In the genomic region with DNA sequence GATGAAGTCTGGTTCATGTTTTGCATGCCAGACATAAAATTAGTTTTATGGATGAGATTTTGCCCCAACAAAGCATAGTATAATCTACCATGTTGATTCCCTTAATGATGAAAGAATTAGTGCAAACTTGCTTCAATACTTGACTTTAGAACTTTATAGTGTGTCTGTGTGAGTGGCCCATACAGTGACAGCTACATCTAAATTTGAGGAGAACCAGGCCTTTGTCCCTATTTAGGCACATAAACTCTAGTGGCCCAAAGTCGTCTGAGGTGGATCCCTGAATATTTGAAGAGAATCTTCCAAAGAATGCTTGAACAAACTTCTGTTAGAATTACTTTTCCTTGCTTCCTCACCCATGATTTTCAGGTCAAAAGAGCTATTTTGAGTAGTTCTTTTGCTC, we compare ENCODE assay signal across 32 cellular contexts.
"Had no signal": no experiment of that assay in that cellular context is flagged by ENCODE, and none has a peak within 500 bp of the region (broad histone marks: within the 10 kb centered on the region; RNA-seq: fewer than 3 reads in every experiment).

No MANE protein-coding gene starts in this region.

- H3K4me1 ChIP-seq: breast epithelium, lower lobe of right lung, parathyroid adenoma had no signal

- H3K27me3 ChIP-seq: breast epithelium, right atrium auricular region, spleen, testis had no signal

- H3K4me3 Mint-ChIP-seq: activated CD4-positive, alpha-beta memory T cell treated with anti-CD3 and anti-CD28 coated beads for 36 hours; activated CD4-positive, alpha-beta T cell treated with anti-CD3 and anti-CD28 coated beads, Interleukin-2, amount 10 ng/mL, durations not matched to agents 24 days and 14 days; activated naive CD4-positive, alpha-beta T cell treated with anti-CD3 and anti-CD28 coated beads, Interleukin-2, amount 10 ng/mL, durations not matched to agents 7 days and 5 days; activated naive CD8-positive, alpha-beta T cell treated with anti-CD3 and anti-CD28 coated beads, Interleukin-2, amount 10 ng/mL, durations not matched to agents 7 days and 5 days; activated T-helper 1 cell treated with anti-CD3 and anti-CD28 coated beads, Interleukin-12 subunit alpha, Interleukin-12 subunit beta, Interleukin-2, Interleukin-4 antibody, amounts not matched to agents 30 ng/mL and 10 ng/mL and 1 ng/mL, durations not matched to agents 14 hours and 24 hours and 36 hours; naive B cell; neural crest cell; T-helper 17 cell had no signal

- H3K4me3 ChIP-seq: breast epithelium, lower lobe of right lung, right atrium auricular region, spleen, testis had no signal

- DNase-seq: activated CD4-positive, alpha-beta memory T cell treated with anti-CD3 and anti-CD28 coated beads for 36 hours; activated CD4-positive, alpha-beta T cell treated with anti-CD3 and anti-CD28 coated beads, Interleukin-2, amount 10 ng/mL, durations not matched to agents 24 days and 14 days; activated CD4-positive, CD25-positive, alpha-beta regulatory T cell treated with anti-CD3 and anti-CD28 coated beads, Interleukin-2, amount 50 U/mL, for 72 hours; activated CD8-positive, alpha-beta memory T cell treated with anti-CD3 and anti-CD28 coated beads, Interleukin-2, amount 50 U/mL, for 4 hours; activated effector memory CD4-positive, alpha-beta T cell treated with anti-CD3 and anti-CD28 coated beads, Interleukin-2, amount 50 U/mL, for 16 hours; activated naive CD4-positive, alpha-beta T cell treated with anti-CD3 and anti-CD28 coated beads, Interleukin-2, amount 10 ng/mL, durations not matched to agents 7 days and 5 days; activated naive CD8-positive, alpha-beta T cell treated with anti-CD3 and anti-CD28 coated beads, Interleukin-2, amount 10 ng/mL, durations not matched to agents 7 days and 5 days; activated T-cell treated with anti-CD3 and anti-CD28 coated beads, Interleukin-2, amount 50 U/mL, for 1 hour; amniotic stem cell; dermis blood vessel endothelial cell; effector CD4-positive, alpha-beta T cell; lower lobe of right lung; mesenchymal stem cell; naive B cell; psoas muscle; spleen; stimulated activated naive CD4-positive, alpha-beta T cell; T-helper 17 cell; T1000; trophoblast cell had no signal

- ATAC-seq: lower lobe of right lung, T-helper 17 cell had no signal

- H3K79me2 ChIP-seq: parathyroid adenoma had no signal

- H3K27ac ChIP-seq: breast epithelium, epithelial cell of prostate, lower lobe of right lung, parathyroid adenoma, psoas muscle, spleen had no signal

- H3K9ac ChIP-seq: parathyroid adenoma had no signal

- FAIRE-seq: colon, endometrium, frontal cortex, keratinocyte, urothelium cell line had no signal

- H3K9me3 ChIP-seq: breast epithelium, lower lobe of right lung, psoas muscle, right atrium auricular region, spleen, testis had no signal

- H3K27me3 Mint-ChIP-seq: activated CD4-positive, alpha-beta memory T cell treated with anti-CD3 and anti-CD28 coated beads for 36 hours; activated CD4-positive, alpha-beta T cell treated with anti-CD3 and anti-CD28 coated beads, Interleukin-2, amount 10 ng/mL, durations not matched to agents 24 days and 14 days; activated naive CD4-positive, alpha-beta T cell treated with anti-CD3 and anti-CD28 coated beads, Interleukin-2, amount 10 ng/mL, durations not matched to agents 7 days and 5 days; activated naive CD8-positive, alpha-beta T cell treated with anti-CD3 and anti-CD28 coated beads, Interleukin-2, amount 10 ng/mL, durations not matched to agents 7 days and 5 days; naive B cell; T-helper 17 cell had no signal

- H3K9me3 Mint-ChIP-seq: activated CD4-positive, alpha-beta memory T cell treated with anti-CD3 and anti-CD28 coated beads for 36 hours; activated CD4-positive, alpha-beta T cell treated with anti-CD3 and anti-CD28 coated beads, Interleukin-2, amount 10 ng/mL, durations not matched to agents 24 days and 14 days; activated naive CD4-positive, alpha-beta T cell treated with anti-CD3 and anti-CD28 coated beads, Interleukin-2, amount 10 ng/mL, durations not matched to agents 7 days and 5 days; activated naive CD8-positive, alpha-beta T cell treated with anti-CD3 and anti-CD28 coated beads, Interleukin-2, amount 10 ng/mL, durations not matched to agents 7 days and 5 days; activated T-helper 1 cell treated with anti-CD3 and anti-CD28 coated beads, Interleukin-12 subunit alpha, Interleukin-12 subunit beta, Interleukin-2, Interleukin-4 antibody, amounts not matched to agents 30 ng/mL and 10 ng/mL and 1 ng/mL, durations not matched to agents 14 hours and 24 hours and 36 hours; naive B cell had no signal

- H3K36me3 ChIP-seq: breast epithelium, right atrium auricular region had no signal

- H3K4me1 Mint-ChIP-seq: activated CD4-positive, alpha-beta T cell treated with anti-CD3 and anti-CD28 coated beads, Interleukin-2, amount 10 ng/mL, durations not matched to agents 24 days and 14 days; activated naive CD4-positive, alpha-beta T cell treated with anti-CD3 and anti-CD28 coated beads, Interleukin-2, amount 10 ng/mL, durations not matched to agents 7 days and 5 days; activated naive CD8-positive, alpha-beta T cell treated with anti-CD3 and anti-CD28 coated beads, Interleukin-2, amount 10 ng/mL, durations not matched to agents 7 days and 5 days; naive B cell; T-helper 17 cell had no signal

- H3K27ac Mint-ChIP-seq: activated CD4-positive, alpha-beta memory T cell treated with anti-CD3 and anti-CD28 coated beads for 36 hours; activated CD4-positive, alpha-beta T cell treated with anti-CD3 and anti-CD28 coated beads, Interleukin-2, amount 10 ng/mL, durations not matched to agents 24 days and 14 days; activated naive CD4-positive, alpha-beta T cell treated with anti-CD3 and anti-CD28 coated beads, Interleukin-2, amount 10 ng/mL, durations not matched to agents 7 days and 5 days; activated naive CD8-positive, alpha-beta T cell treated with anti-CD3 and anti-CD28 coated beads, Interleukin-2, amount 10 ng/mL, durations not matched to agents 7 days and 5 days; activated T-helper 1 cell treated with anti-CD3 and anti-CD28 coated beads, Interleukin-12 subunit alpha, Interleukin-12 subunit beta, Interleukin-2, Interleukin-4 antibody, amounts not matched to agents 30 ng/mL and 10 ng/mL and 1 ng/mL, durations not matched to agents 14 hours and 24 hours and 36 hours; T-helper 17 cell had no signal

- H2AFZ ChIP-seq: parathyroid adenoma had no signal
